Comparison of ENCODE assay signal across 1 cellular context in the genomic region with DNA sequence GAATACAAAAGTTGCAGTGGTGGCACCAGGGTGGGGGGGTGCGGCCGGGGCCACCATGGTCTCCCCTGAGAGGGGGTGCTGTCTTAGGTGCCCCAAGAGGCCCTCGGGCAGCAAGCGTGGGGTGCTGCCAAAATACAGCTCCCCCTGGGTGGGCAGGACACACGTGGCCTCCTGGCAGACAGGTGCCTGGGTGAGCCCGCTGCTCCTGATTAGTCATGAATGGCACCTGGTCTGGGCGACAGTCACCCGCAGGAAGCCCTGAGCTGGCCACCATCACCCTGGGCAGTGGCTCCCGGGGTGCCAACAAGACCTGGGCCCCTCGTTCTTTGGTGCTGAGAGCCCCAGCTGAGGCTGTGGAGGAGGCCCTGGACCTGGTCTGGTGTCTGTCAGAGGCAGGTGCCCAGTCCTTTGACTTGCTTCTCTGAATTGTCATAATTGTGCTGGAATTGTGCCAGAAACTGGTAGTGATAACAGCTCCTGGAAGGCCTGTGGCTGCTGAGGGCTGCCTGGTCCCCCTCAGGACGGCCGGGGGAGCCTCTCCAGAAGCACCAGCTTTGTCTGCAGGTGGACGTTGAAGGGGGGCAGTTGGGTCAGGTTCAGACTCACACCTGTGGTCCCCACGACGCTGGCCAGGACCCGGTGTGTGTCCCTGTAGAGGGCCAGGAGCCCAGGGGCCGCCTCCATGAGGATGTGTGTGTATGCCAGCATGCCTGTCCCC.
TF ChIP-seq lines count a peak whose summit lies in the region.

No MANE protein-coding gene starts in this region.

TF ChIP-seq in GM12878, 131 proteins besides CTCF, POLR2A, EP300 and RAD21:
- TF ChIP-seq, protein P1, sequence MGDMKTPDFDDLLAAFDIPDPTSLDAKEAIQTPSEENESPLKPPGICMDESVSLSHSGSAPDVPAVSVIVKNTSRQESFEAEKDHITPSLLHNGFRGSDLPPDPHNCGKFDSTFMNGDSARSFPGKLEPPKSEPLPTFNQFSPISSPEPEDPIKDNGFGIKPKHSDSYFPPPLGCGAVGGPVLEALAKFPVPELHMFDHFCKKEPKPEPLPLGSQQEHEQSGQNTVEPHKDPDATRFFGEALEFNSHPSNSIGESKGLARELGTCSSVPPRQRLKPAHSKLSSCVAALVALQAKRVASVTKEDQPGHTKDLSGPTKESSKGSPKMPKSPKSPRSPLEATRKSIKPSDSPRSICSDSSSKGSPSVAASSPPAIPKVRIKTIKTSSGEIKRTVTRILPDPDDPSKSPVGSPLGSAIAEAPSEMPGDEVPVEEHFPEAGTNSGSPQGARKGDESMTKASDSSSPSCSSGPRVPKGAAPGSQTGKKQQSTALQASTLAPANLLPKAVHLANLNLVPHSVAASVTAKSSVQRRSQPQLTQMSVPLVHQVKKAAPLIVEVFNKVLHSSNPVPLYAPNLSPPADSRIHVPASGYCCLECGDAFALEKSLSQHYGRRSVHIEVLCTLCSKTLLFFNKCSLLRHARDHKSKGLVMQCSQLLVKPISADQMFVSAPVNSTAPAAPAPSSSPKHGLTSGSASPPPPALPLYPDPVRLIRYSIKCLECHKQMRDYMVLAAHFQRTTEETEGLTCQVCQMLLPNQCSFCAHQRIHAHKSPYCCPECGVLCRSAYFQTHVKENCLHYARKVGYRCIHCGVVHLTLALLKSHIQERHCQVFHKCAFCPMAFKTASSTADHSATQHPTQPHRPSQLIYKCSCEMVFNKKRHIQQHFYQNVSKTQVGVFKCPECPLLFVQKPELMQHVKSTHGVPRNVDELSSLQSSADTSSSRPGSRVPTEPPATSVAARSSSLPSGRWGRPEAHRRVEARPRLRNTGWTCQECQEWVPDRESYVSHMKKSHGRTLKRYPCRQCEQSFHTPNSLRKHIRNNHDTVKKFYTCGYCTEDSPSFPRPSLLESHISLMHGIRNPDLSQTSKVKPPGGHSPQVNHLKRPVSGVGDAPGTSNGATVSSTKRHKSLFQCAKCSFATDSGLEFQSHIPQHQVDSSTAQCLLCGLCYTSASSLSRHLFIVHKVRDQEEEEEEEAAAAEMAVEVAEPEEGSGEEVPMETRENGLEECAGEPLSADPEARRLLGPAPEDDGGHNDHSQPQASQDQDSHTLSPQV (IDR thresholded peaks at IDR 0.05), result no peak
- no peak for TF ChIP-seq LARP7 (IDR thresholded peaks at IDR 0.05)
- TF ChIP-seq ZNF217 (IDR thresholded peaks at IDR 0.05), result no peak
- no peak for TF ChIP-seq FOXK2 (IDR thresholded peaks at IDR 0.05)
- TF ChIP-seq NBN (IDR thresholded peaks at IDR 0.05), result no peak
- no peak for TF ChIP-seq EZH2 (IDR thresholded peaks at IDR 0.05; ENCODE audit: borderline replicate concordance, control insufficient read depth, low read depth, low read length)
- TF ChIP-seq, protein P2, sequence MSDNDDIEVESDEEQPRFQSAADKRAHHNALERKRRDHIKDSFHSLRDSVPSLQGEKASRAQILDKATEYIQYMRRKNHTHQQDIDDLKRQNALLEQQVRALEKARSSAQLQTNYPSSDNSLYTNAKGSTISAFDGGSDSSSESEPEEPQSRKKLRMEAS (IDR thresholded peaks at IDR 0.05; ENCODE audit: low read depth, low read length), result no peak
- TF ChIP-seq CBX5 (IDR thresholded peaks at IDR 0.05; ENCODE audit: low read depth), result no peak
- no peak for TF ChIP-seq JUND (IDR thresholded peaks at IDR 0.05; ENCODE audit: low read depth, low read length)
- no peak for TF ChIP-seq TCF12 (IDR thresholded peaks at IDR 0.05; ENCODE audit: low read depth, low read length)
- TF ChIP-seq CHD4 (IDR thresholded peaks at IDR 0.05), result no peak
